8 cellular contexts compared by ENCODE assay signal in genomic region chr18:31819106-31819924, GRCh38. TPM values are rescaled to one million over a fixed set of nuclear protein-coding genes. Genes with fewer than 3 reads are reported as not detected.
DNase-seq lines count a peak whose midpoint lies in the region; ATAC-seq and TF ChIP-seq lines count a peak whose summit lies in the region.

No MANE protein-coding gene starts in this region.

- H3K27me3 ChIP-seq in ascending aorta, result no peaks in the 10 kb centered on the region
- H3K27me3 ChIP-seq in thyroid gland, result no peaks in the 10 kb centered on the region

- no peak for TF ChIP-seq POLR2A in thyroid gland (IDR thresholded peaks at IDR 0.05)

- no peaks in the 10 kb centered on the region for H3K4me1 ChIP-seq in ascending aorta
- H3K4me1 ChIP-seq in thyroid gland, result no peaks in the 10 kb centered on the region

- peak; percentile 49 for DNase-seq in Ammon's horn (ENCODE audit: low spot score)
- DNase-seq in NCI-H345 (lab: John Stamatoyannopoulos, UW), result peak; percentile 50
- no peak for DNase-seq in ascending aorta (ENCODE audit: low spot score in 2 of 2)
- peak; percentile 18 for DNase-seq in iPS-NIHi7 (ENCODE audit: extremely low spot score)
- no peak for DNase-seq in thyroid gland

- intact Hi-C loops in ascending aorta (cut with DNase I), result loop anchor here (1.0 kb wide), 1 partner anchor 263 kb away; no protein-coding TSS in a partner anchor
- intact Hi-C loops in thyroid gland (cut with DNase I), result no loop called here

- no peaks in the 10 kb centered on the region for H3K9me3 ChIP-seq in ascending aorta
- H3K9me3 ChIP-seq in thyroid gland, result no peaks in the 10 kb centered on the region

- peak; percentile 87 for ATAC-seq in GM18502 (IDR thresholded peaks at IDR 0.05; ENCODE audit: poor library complexity, unreplicated experiment)
- ATAC-seq in HG03103 (IDR thresholded peaks at IDR 0.05; ENCODE audit: low read depth, unreplicated experiment), result peak; percentile 89
- ATAC-seq in HG03571 (IDR thresholded peaks at IDR 0.05; ENCODE audit: unreplicated experiment), result no peak

- TF ChIP-seq CTCF in ascending aorta (IDR thresholded peaks at IDR 0.05) (peak in 2 of 3 experiments; percentile 46 to 66), thyroid gland (IDR thresholded peaks at IDR 0.05) (peak in 5 of 6 experiments; percentile 25 to 67 (median 56))

- no peak overlapping the region for H3K27ac ChIP-seq in ascending aorta
- H3K27ac ChIP-seq in thyroid gland, result no peak overlapping the region

- WGBS in thyroid gland, 2 donors, result 63 to 65% methylated on average over 11 of the region's 11 CpGs

- H3K4me3 ChIP-seq in ascending aorta, result no peak overlapping the region
- no peak overlapping the region for H3K4me3 ChIP-seq in thyroid gland (replicated peaks in 1 of 3)

- H3K36me3 ChIP-seq in ascending aorta (no peaks in the 10 kb centered on the region), thyroid gland (no peaks in the 10 kb centered on the region)

RNA-seq across cellular contexts. Expression of gene SLC25A52, which starts 58.6 kb away (rescaled TPM):
- total RNA-seq in ascending aorta (not detected), thyroid gland (1 to 10 TPM in 1 of 4 donors, not detected in 3; 1.2 TPM)

Comparison
In these comparisons a context has a peak if more than half of its experiments do, and no peak if none do; other contexts are left out.
1. DNase-seq: peak in Ammon's horn (single experiment), NCI-H345 (single experiment) and iPS-NIHi7 (single experiment); none in ascending aorta (0 of 2) and thyroid gland (0 of 2).